13 cellular contexts compared by ENCODE assay signal in the genomic region with DNA sequence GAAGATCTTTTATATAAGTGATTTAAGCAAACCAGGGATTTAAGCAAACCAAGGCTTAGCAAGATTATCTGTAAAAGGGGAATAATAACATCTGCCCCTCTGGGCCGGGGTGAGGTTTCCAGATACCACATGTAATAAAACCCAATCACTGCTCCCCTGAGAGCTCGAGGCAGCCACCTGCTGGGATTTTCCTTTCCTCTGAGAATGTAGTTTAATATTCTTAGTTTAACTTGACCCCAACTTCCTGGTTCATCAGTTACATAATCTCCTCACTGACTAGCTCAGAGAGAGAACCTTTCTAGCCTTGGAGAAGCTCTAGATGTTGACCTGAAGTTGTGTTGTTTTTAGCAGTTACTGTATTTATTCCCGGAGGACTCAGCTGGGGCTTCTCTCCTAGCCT.
DNase-seq lines count a peak whose midpoint lies in the region; ATAC-seq and TF ChIP-seq lines count a peak whose summit lies in the region.
"Had no signal": no experiment of that assay in that cellular context is flagged by ENCODE, and none has a peak within 500 bp of the region (broad histone marks: within the 10 kb centered on the region; RNA-seq: fewer than 3 reads in every experiment).

No MANE protein-coding gene starts in this region.

- H3K9me3 ChIP-seq in BLaER1: 0 out of 2 replicates have a peak, but pooled peaks cover 2% of the 10 kb centered on the region
- H3K9me3 ChIP-seq in DND-41 (ENCODE audit: insufficient read depth, low read length, severe bottlenecking): no peaks in the 10 kb centered on the region

- no peak overlapping the region for H2AFZ ChIP-seq in DND-41 (ENCODE audit: low read depth, low read length)

- H3K4me3 ChIP-seq in BLaER1 (no peak overlapping the region), DND-41 (ENCODE audit: low read depth in 1 of 2, low read length in 2 of 2) (no peak overlapping the region), epithelial cell of esophagus (ENCODE audit: low read length) (no peak overlapping the region)

- H3K4me2 ChIP-seq in BLaER1 (peak overlapping the region; percentile 81), DND-41 (ENCODE audit: insufficient read depth, low read length) (no peak overlapping the region)
- H3K4me2 ChIP-seq: KMS-11 had no signal

- peaks cover 13% of the 10 kb centered on the region; the same call in 1 of the 2 replicates for H4K20me1 ChIP-seq in BLaER1
- H4K20me1 ChIP-seq in DND-41 (ENCODE audit: insufficient read depth, low read length): no peaks in the 10 kb centered on the region

- ATAC-seq in DND-41 (ENCODE audit: insufficient read depth, low read depth) (0 out of 3 replicates have a peak, but pooled peaks have one; percentile 19), HG03520 (IDR thresholded peaks at IDR 0.05; ENCODE audit: unreplicated experiment) (no peak), HG02981 (IDR thresholded peaks at IDR 0.05; ENCODE audit: unreplicated experiment) (no peak)
- ATAC-seq: stimulated activated memory B cell treated with anti-CD40 and anti-IgM and Interleukin-4, amounts not matched to agents 10 μg/mL and 1 μg/mL and 100 μg/mL, for 72 hours had no signal

- no peaks in the 10 kb centered on the region for H3K27me3 ChIP-seq in BLaER1
- no peaks in the 10 kb centered on the region for H3K27me3 ChIP-seq in DND-41 (ENCODE audit: insufficient read depth, low read length, poor library complexity)

- TF ChIP-seq CTCF in DND-41 (IDR thresholded peaks at IDR 0.05; ENCODE audit: borderline replicate concordance, extremely low read depth, low read length, poor library complexity, severe bottlenecking) (no peak), epithelial cell of esophagus (IDR thresholded peaks at IDR 0.05; ENCODE audit: insufficient read depth, low read depth, low read length, missing control alignments) (no peak)

- peaks cover 86% of the 10 kb centered on the region for H3K4me1 ChIP-seq in BLaER1
- no peaks in the 10 kb centered on the region for H3K4me1 ChIP-seq in DND-41 (ENCODE audit: insufficient read depth, low read length)

- H3K27ac ChIP-seq in BLaER1 (peak overlapping the region; percentile 14; the same call in 1 of the 2 replicates), DND-41 (ENCODE audit: low read length) (no peak overlapping the region)
- H3K27ac ChIP-seq: KMS-11 had no signal

- H3K9ac ChIP-seq in BLaER1 (no peak overlapping the region; the same call in 1 of the 2 replicates), DND-41 (ENCODE audit: low read depth, low read length) (no peak overlapping the region)
- H3K9ac ChIP-seq: KMS-11 had no signal

- DNase-seq in DND-41: peak; percentile 9
- peak; percentile 97 for DNase-seq in NCI-H82 (lab: John Stamatoyannopoulos, UW)
- DNase-seq in epithelial cell of esophagus (ENCODE audit: low read depth): peak; percentile 18
- no peak for DNase-seq in KG1 (lab: John Stamatoyannopoulos, UW)
- no peak for DNase-seq in stimulated activated CD4-positive, alpha-beta T cell treated with anti-CD3 and anti-CD28 coated beads, Interleukin-2, amount 100 ng/mL, for 24 hours
- DNase-seq: aorta, head of caudate nucleus, T-helper 2 cell had no signal

- H3K79me2 ChIP-seq in DND-41 (ENCODE audit: insufficient read depth, low read length): no peaks in the 10 kb centered on the region

- H3K36me3 ChIP-seq in BLaER1 (peaks cover 2% of the 10 kb centered on the region; the same call in 1 of the 2 replicates), DND-41 (ENCODE audit: insufficient read depth, low read length) (no peaks in the 10 kb centered on the region)

Comparison
In these comparisons a context has a peak if more than half of its experiments do, and no peak if none do; other contexts are left out.
1. DNase-seq: peak in DND-41 (single experiment), NCI-H82 (single experiment) and epithelial cell of esophagus (single experiment); none in KG1 (single experiment) and stimulated activated CD4-positive, alpha-beta T cell treated with anti-CD3 and anti-CD28 coated beads, Interleukin-2, amount 100 ng/mL, for 24 hours (0 of 2).